14 cellular contexts compared by ENCODE assay signal in genomic region chr15:99511529-99511864, GRCh38. TPM values are rescaled to one million over a fixed set of nuclear protein-coding genes. Genes with fewer than 3 reads are reported as not detected.
DNase-seq lines count a peak whose midpoint lies in the region; ATAC-seq and TF ChIP-seq lines count a peak whose summit lies in the region.
"Had no signal": no experiment of that assay in that cellular context is flagged by ENCODE, and none has a peak within 500 bp of the region (broad histone marks: within the 10 kb centered on the region; RNA-seq: fewer than 3 reads in every experiment).

No MANE protein-coding gene starts in this region.

- peaks cover 4% of the 10 kb centered on the region for H3K9me3 Mint-ChIP-seq in glutamatergic neuron (ENCODE audit: unreplicated experiment)
- H3K9me3 Mint-ChIP-seq in stimulated activated naive B cell treated with anti-CD40 and anti-IgM and Interleukin-4, amounts not matched to agents 10 μg/mL and 1 μg/mL and 100 μg/mL, for 72 hours, result peaks cover 10 to 19% of the 10 kb centered on the region in 2 donors
- H3K9me3 Mint-ChIP-seq: activated T-cell treated with anti-CD3 and anti-CD28 coated beads, Interleukin-2, amount 50 U/mL, for 4 hours had no signal

- H3K36me3 ChIP-seq in adipocyte (ENCODE audit: control insufficient read depth, insufficient read depth, low read length, severe bottlenecking) (no peaks in the 10 kb centered on the region), colonic mucosa (no peaks in the 10 kb centered on the region)
- H3K36me3 ChIP-seq: SJSA1 had no signal

- peaks cover 18% of the 10 kb centered on the region for H3K4me1 Mint-ChIP-seq in glutamatergic neuron (ENCODE audit: low read depth, unreplicated experiment)
- H3K4me1 Mint-ChIP-seq in stimulated activated naive B cell treated with anti-CD40 and anti-IgM and Interleukin-4, amounts not matched to agents 10 μg/mL and 1 μg/mL and 100 μg/mL, for 72 hours, result peaks cover 57 to 98% of the 10 kb centered on the region in 2 donors

- TF ChIP-seq CTCF in GM12864 (IDR thresholded peaks at IDR 0.05; ENCODE audit: low read depth, low read length, missing control alignments), result no peak
- no peak for TF ChIP-seq CTCF in glutamatergic neuron (IDR thresholded peaks at IDR 0.05; ENCODE audit: partially characterized antibody, unreplicated experiment)
- TF ChIP-seq CTCF in colonic mucosa (IDR thresholded peaks at IDR 0.05), result no peak

- H3K27ac Mint-ChIP-seq in glutamatergic neuron (ENCODE audit: unreplicated experiment), result peak overlapping the region; percentile 78
- peak overlapping the region; percentile 96 for H3K27ac Mint-ChIP-seq in stimulated activated naive B cell treated with anti-CD40 and anti-IgM and Interleukin-4, amounts not matched to agents 10 μg/mL and 1 μg/mL and 100 μg/mL, for 72 hours

- peak overlapping the region; percentile 46 for H3K4me3 Mint-ChIP-seq in glutamatergic neuron (ENCODE audit: unreplicated experiment)
- H3K4me3 Mint-ChIP-seq in stimulated activated naive B cell treated with anti-CD40 and anti-IgM and Interleukin-4, amounts not matched to agents 10 μg/mL and 1 μg/mL and 100 μg/mL, for 72 hours, result peak overlapping the region; percentile 78 to 79
- H3K4me3 Mint-ChIP-seq: activated T-cell treated with anti-CD3 and anti-CD28 coated beads, Interleukin-2, amount 50 U/mL, for 4 hours had no signal

- H3K4me1 ChIP-seq in adipocyte (ENCODE audit: control insufficient read depth, insufficient read depth, low read length) (peaks cover 21% of the 10 kb centered on the region), colonic mucosa (no peaks in the 10 kb centered on the region)

- H3K4me3 ChIP-seq in GM12864 (ENCODE audit: low read depth, low read length) (peak overlapping the region; percentile 54), adipocyte (ENCODE audit: low read length) (no peak overlapping the region), colonic mucosa (no peak overlapping the region)
- H3K4me3 ChIP-seq: SJSA1 had no signal

- H3K27me3 Mint-ChIP-seq in glutamatergic neuron (ENCODE audit: unreplicated experiment), result no peaks in the 10 kb centered on the region
- H3K27me3 Mint-ChIP-seq in stimulated activated naive B cell treated with anti-CD40 and anti-IgM and Interleukin-4, amounts not matched to agents 10 μg/mL and 1 μg/mL and 100 μg/mL, for 72 hours, result no peaks in the 10 kb centered on the region

- H3K27me3 ChIP-seq in adipocyte (replicated peaks; ENCODE audit: control insufficient read depth, insufficient read depth, low read length) (no peaks in the 10 kb centered on the region), colonic mucosa (no peaks in the 10 kb centered on the region)
- H3K27me3 ChIP-seq: SJSA1 had no signal

- H3K27ac ChIP-seq in colonic mucosa, result no peak overlapping the region
- H3K27ac ChIP-seq: SJSA1, VCaP had no signal

- H3K9ac ChIP-seq in adipocyte (ENCODE audit: low read length) (no peak overlapping the region), colonic mucosa (ENCODE audit: low read depth in 2 of 2, low read length in 2 of 2) (no peak overlapping the region)

- DNase-seq in GM12864 (ENCODE audit: low read depth) (no peak), adipocyte (ENCODE audit: low read depth) (peak; percentile 56), glutamatergic neuron (no peak), T1000 (lab: John Stamatoyannopoulos, UW) (no peak), DMS79 (lab: John Stamatoyannopoulos, UW) (no peak), colonic mucosa (no peak)
- no peak for DNase-seq in stimulated activated naive B cell treated with anti-CD40 and anti-IgM and Interleukin-4, amounts not matched to agents 10 μg/mL and 1 μg/mL and 100 μg/mL, for 72 hours
- DNase-seq: activated T-cell treated with anti-CD3 and anti-CD28 coated beads, Interleukin-2, amount 50 U/mL, for 4 hours; central memory CD4-positive, alpha-beta T cell; DMS 273 treated with DMSO at 0.1 percent for 48 hours; NCI-H748 treated with DMSO at 0.1 percent for 48 hours had no signal

- H3K9me3 ChIP-seq in adipocyte (ENCODE audit: control insufficient read depth, low read length) (peaks cover 11% of the 10 kb centered on the region), colonic mucosa (no peaks in the 10 kb centered on the region)
- H3K9me3 ChIP-seq: SJSA1 had no signal

- intact Hi-C loops in colonic mucosa (cut with DNase I), result no loop called here

- ATAC-seq in stimulated activated naive B cell treated with anti-CD40 and anti-IgM and Interleukin-4, amounts not matched to agents 10 μg/mL and 1 μg/mL and 100 μg/mL, for 72 hours (replicated peaks), result no peak
- no peak for ATAC-seq in GM19395 (IDR thresholded peaks at IDR 0.05; ENCODE audit: unreplicated experiment)
- ATAC-seq: activated T-cell treated with anti-CD3 and anti-CD28 coated beads, Interleukin-2, amount 50 U/mL, for 4 hours had no signal

- peaks cover 14% of the 10 kb centered on the region for H3K36me3 Mint-ChIP-seq in glutamatergic neuron (ENCODE audit: unreplicated experiment)
- peaks cover 21 to 38% of the 10 kb centered on the region in 2 donors for H3K36me3 Mint-ChIP-seq in stimulated activated naive B cell treated with anti-CD40 and anti-IgM and Interleukin-4, amounts not matched to agents 10 μg/mL and 1 μg/mL and 100 μg/mL, for 72 hours

RNA-seq across cellular contexts. Expression of gene MEF2A, which starts 54.3 kb away (rescaled TPM):
- total RNA-seq in glutamatergic neuron (ENCODE audit: unreplicated experiment) (49.5 TPM), colonic mucosa (10 to 100 TPM; 20.1 to 36.8 TPM)
